In the genomic region with DNA sequence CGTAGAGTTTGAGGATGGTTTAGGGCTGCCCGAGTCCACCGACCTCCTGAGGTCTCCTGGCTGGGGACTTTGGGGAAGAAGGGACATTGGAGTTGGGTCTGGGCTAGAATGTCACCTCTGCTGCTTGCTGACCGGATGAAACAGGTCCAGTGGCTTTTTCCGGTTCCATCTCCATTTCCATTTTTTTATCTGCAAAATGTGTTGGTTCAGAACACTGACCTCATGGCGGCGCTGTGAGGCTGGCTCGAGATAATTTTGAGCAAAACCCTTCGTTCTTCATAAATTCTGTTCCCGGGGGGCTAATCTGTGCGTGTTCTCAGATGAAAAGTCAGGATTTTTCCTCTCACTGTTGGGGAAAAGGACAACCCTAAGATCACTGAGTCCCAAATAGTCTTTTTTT, we compare ENCODE assay signal across 2 cellular contexts.
TF ChIP-seq lines count a peak whose summit lies in the region.

No MANE protein-coding gene starts in this region.

TF ChIP-seq in SK-N-SH, 30 proteins besides CTCF, POLR2A, EP300 and RAD21:
- TF ChIP-seq, protein P1, sequence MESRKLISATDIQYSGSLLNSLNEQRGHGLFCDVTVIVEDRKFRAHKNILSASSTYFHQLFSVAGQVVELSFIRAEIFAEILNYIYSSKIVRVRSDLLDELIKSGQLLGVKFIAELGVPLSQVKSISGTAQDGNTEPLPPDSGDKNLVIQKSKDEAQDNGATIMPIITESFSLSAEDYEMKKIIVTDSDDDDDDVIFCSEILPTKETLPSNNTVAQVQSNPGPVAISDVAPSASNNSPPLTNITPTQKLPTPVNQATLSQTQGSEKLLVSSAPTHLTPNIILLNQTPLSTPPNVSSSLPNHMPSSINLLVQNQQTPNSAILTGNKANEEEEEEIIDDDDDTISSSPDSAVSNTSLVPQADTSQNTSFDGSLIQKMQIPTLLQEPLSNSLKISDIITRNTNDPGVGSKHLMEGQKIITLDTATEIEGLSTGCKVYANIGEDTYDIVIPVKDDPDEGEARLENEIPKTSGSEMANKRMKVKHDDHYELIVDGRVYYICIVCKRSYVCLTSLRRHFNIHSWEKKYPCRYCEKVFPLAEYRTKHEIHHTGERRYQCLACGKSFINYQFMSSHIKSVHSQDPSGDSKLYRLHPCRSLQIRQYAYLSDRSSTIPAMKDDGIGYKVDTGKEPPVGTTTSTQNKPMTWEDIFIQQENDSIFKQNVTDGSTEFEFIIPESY (IDR thresholded peaks at IDR 0.05; ENCODE audit: borderline replicate concordance, low read depth), result no peak
- TF ChIP-seq NRF1 (IDR thresholded peaks at IDR 0.05; ENCODE audit: low read depth, low read length), result no peak
- TF ChIP-seq MXI1 (IDR thresholded peaks at IDR 0.05; ENCODE audit: low read depth, low read length), result no peak

TF ChIP-seq in SK-N-SH treated with all-trans-retinoic acid at 6 μM for 48 hours, 23 proteins besides CTCF, POLR2A, EP300 and RAD21 (continued from another document):
- TF ChIP-seq, protein P2, sequence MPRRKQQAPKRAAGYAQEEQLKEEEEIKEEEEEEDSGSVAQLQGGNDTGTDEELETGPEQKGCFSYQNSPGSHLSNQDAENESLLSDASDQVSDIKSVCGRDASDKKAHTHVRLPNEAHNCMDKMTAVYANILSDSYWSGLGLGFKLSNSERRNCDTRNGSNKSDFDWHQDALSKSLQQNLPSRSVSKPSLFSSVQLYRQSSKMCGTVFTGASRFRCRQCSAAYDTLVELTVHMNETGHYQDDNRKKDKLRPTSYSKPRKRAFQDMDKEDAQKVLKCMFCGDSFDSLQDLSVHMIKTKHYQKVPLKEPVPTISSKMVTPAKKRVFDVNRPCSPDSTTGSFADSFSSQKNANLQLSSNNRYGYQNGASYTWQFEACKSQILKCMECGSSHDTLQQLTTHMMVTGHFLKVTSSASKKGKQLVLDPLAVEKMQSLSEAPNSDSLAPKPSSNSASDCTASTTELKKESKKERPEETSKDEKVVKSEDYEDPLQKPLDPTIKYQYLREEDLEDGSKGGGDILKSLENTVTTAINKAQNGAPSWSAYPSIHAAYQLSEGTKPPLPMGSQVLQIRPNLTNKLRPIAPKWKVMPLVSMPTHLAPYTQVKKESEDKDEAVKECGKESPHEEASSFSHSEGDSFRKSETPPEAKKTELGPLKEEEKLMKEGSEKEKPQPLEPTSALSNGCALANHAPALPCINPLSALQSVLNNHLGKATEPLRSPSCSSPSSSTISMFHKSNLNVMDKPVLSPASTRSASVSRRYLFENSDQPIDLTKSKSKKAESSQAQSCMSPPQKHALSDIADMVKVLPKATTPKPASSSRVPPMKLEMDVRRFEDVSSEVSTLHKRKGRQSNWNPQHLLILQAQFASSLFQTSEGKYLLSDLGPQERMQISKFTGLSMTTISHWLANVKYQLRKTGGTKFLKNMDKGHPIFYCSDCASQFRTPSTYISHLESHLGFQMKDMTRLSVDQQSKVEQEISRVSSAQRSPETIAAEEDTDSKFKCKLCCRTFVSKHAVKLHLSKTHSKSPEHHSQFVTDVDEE (CRISPR knock-in tag; IDR thresholded peaks at IDR 0.05), result no peak
- TF ChIP-seq ZNF565 (CRISPR knock-in tag; conservative IDR thresholded peaks at IDR 0.05; ENCODE audit: low read depth), result no peak
